ENCODE assay signal across 21 cellular contexts in the genomic region with DNA sequence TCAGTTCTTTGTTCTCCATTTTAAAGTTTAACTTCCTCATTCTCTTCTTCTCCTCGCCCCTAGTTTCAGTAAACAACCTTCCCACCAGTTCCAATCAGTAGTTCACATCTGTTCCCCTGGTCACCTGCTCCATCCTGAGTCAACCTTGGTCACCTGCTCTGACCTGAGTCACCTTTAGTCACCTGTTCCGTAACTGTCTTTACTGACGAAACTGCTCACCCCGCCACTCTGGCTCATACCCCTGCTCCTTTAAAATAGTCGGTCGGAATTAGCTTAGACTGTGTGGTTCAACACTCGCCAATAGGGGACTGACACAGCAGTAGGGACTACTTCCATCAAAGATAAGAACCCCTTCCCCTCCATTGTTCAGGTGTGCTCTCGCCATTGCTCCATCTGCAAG.
A peak's percentile ranks its signal among the peaks of the same experiment; 100 is the strongest.
DNase-seq lines count a peak whose midpoint lies in the region; ATAC-seq and TF ChIP-seq lines count a peak whose summit lies in the region.
"Had no signal": no experiment of that assay in that cellular context is flagged by ENCODE, and none has a peak within 500 bp of the region (broad histone marks: within the 10 kb centered on the region; RNA-seq: fewer than 3 reads in every experiment).

No MANE protein-coding gene starts in this region.

- DNase-seq in SKM-1 treated with dmso at 0.1 percent for 144 hours (lab: John Stamatoyannopoulos, UW; ENCODE audit: unreplicated experiment), result peak; percentile 47
- DNase-seq in SKM-1 (lab: John Stamatoyannopoulos, UW; ENCODE audit: unreplicated experiment), result no peak
- DNase-seq in OCI-LY7 (ENCODE audit: low spot score), result peak; percentile 10
- peak; percentile 61 for DNase-seq in islet precursor cell
- DNase-seq in GM13976 (ENCODE audit: low spot score), result no peak
- DNase-seq: CD4-positive, alpha-beta T cell; DMS153; EL; H9; Karpas-422; MM.1S; NCI-H187; NCI-H2227 treated with DMSO at 0.1 percent for 48 hours; NCI-H524 treated with DMSO at 0.1 percent for 48 hours; T-cell had no signal

- BruUV-seq in OCI-LY7 (replicated peaks; lab: Mats Ljungman, UMichigan), result no TSS peak

- no peaks in the 10 kb centered on the region for H3K9me2 ChIP-seq in OCI-LY7 (ENCODE audit: insufficient read depth, low read length)

- no peaks in the 10 kb centered on the region for H3K36me3 ChIP-seq in OCI-LY7 (ENCODE audit: insufficient read depth, low read length)

- H3K79me2 ChIP-seq in OCI-LY7 (ENCODE audit: insufficient read depth, low read depth, low read length), result no peaks in the 10 kb centered on the region

- no peak for ATAC-seq in GM18498 (IDR thresholded peaks at IDR 0.05; ENCODE audit: unreplicated experiment)
- ATAC-seq in HG03457 (IDR thresholded peaks at IDR 0.05; ENCODE audit: unreplicated experiment), result no peak
- no peak for ATAC-seq in GM21825 (IDR thresholded peaks at IDR 0.05; ENCODE audit: unreplicated experiment)
- ATAC-seq: GM12878, Panc1, T-cell had no signal

- no peaks in the 10 kb centered on the region for H4K20me1 ChIP-seq in OCI-LY7 (ENCODE audit: insufficient read depth, low read length)

- in situ Hi-C loops in GM13976 (cut with MboI; ENCODE audit: low sequenced_read_pairs, unreplicated experiment), result no loop called here

- POLR2A ChIA-PET in OCI-LY7 (lab: Charles Lee), result no interaction called here

- CTCF ChIA-PET in OCI-LY7 (lab: Charles Lee; ENCODE audit: unreplicated experiment), result no interaction called here

- no peak overlapping the region for H3K4me2 ChIP-seq in OCI-LY7 (ENCODE audit: low read length)

- no peak overlapping the region for H3K27ac ChIP-seq in OCI-LY7 (ENCODE audit: low read depth, low read length, poor library complexity, severe bottlenecking)
- H3K27ac ChIP-seq: SK-N-MC had no signal

- no peaks in the 10 kb centered on the region for H3K9me3 ChIP-seq in OCI-LY7 (ENCODE audit: low read length)

- no peak overlapping the region for H3K4me3 ChIP-seq in OCI-LY7 (ENCODE audit: low read depth, low read length, poor library complexity, severe bottlenecking)
- H3K4me3 ChIP-seq: GM12878, SK-N-MC had no signal

- TF ChIP-seq CTCF in OCI-LY7 (conservative IDR thresholded peaks at IDR 0.05; ENCODE audit: low read length) (no peak), GM13976 (IDR thresholded peaks at IDR 0.05; ENCODE audit: borderline replicate concordance, control extremely low read depth, extremely low read depth, insufficient read depth, missing control alignments) (no peak)

- H3K4me1 ChIP-seq in OCI-LY7 (ENCODE audit: insufficient read depth, low read length, poor library complexity, severe bottlenecking), result no peaks in the 10 kb centered on the region

- no peak overlapping the region for H2AFZ ChIP-seq in OCI-LY7 (ENCODE audit: low read length)

- intact Hi-C loops in OCI-LY7 (cut with micrococcal nuclease; ENCODE audit: unreplicated experiment), result no loop called here

Comparison
In these comparisons a context has a peak if more than half of its experiments do, and no peak if none do; other contexts are left out.
1. DNase-seq: peak in SKM-1 treated with dmso at 0.1 percent for 144 hours (single experiment), OCI-LY7 (single experiment) and islet precursor cell (single experiment); none in SKM-1 (single experiment) and GM13976 (single experiment).